In the genomic region with DNA sequence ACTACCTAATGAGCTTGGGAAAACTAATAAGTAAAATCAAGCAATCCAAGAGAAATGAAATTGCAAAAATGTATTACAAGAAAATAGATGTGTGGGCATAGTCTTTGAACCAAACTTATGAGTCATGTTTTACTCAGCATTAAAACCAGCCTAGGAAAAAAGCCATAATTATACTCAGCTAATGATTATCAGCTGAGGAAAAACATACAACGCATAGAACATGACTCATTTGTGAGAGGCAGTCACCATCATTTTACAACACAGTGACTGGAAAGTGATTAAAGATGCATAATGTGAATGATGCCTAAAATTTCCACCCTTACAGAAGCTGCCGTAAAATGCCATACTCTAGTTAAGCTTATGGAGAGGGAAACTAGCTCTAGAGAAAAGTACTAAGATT, we compare ENCODE assay signal across 1 cellular context.
TF ChIP-seq lines count a peak whose summit lies in the region.

No MANE protein-coding gene starts in this region.

TF ChIP-seq in endothelial cell of umbilical vein, 7 proteins besides CTCF, POLR2A, EP300 and RAD21:
- peak; percentile 39 for TF ChIP-seq FOS (IDR thresholded peaks at IDR 0.05; ENCODE audit: borderline replicate concordance, insufficient read depth, low read length)
- TF ChIP-seq, protein P1, sequence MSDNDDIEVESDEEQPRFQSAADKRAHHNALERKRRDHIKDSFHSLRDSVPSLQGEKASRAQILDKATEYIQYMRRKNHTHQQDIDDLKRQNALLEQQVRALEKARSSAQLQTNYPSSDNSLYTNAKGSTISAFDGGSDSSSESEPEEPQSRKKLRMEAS (IDR thresholded peaks at IDR 0.05; ENCODE audit: insufficient read depth, insufficient read length), result no peak
